Comparison of ENCODE assay signal across 9 cellular contexts in the genomic region with DNA sequence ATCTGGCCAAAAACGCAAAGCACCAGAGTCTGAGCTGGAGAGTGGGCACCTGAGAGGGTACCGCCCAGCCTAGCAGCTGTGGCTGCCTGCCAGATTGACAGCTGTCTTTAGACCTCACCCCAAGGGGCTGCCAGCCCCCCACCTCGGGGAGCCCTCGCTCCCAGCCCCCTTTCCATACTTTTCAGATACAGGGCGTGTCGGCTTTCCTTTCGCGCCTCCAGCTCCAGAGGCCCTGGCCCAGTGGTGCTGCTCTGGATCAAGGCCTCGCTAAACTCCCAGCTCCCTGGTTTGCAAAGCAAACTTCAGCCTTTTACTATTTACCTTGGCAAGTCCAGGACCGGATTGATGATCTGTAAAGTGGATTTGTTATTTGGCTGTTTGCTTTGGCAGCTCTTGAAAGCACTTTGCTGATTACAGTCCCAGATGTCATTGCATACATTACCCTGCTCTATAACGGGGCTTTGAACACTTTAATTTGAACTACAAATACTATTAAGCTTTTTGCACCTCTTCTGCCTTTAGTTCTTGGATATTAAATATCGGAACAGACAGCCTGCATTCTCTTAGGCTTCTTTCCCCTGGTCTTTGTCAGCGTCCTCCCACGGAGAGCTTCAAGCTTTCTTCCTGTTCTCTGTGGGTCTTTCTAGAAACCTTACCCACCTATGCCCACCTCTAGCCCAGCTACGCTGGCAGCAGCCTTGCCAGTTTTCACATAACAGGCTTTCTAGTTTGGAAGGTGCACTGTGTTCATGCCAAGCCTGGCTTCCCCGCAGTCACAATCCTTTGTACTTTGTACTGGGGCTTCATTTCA.
DNase-seq lines count a peak whose midpoint lies in the region; ATAC-seq and TF ChIP-seq lines count a peak whose summit lies in the region.
"Had no signal": no experiment of that assay in that cellular context is flagged by ENCODE, and none has a peak within 500 bp of the region (broad histone marks: within the 10 kb centered on the region; RNA-seq: fewer than 3 reads in every experiment).

No MANE protein-coding gene starts in this region.

- H3K9ac ChIP-seq in fibroblast of lung (ENCODE audit: insufficient read depth, low read length) (no peak overlapping the region), Karpas-422 (ENCODE audit: low read length) (no peak overlapping the region)

- H3K9me2 ChIP-seq in Karpas-422 (replicated peaks; ENCODE audit: insufficient read depth, low read length) = no peaks in the 10 kb centered on the region

- H3K9me3 ChIP-seq in fibroblast of lung (ENCODE audit: control insufficient read depth, insufficient read depth, low read depth, low read length) (no peaks in the 10 kb centered on the region), Karpas-422 (ENCODE audit: low read length) (no peaks in the 10 kb centered on the region)
- H3K9me3 ChIP-seq: Caco-2 had no signal

- no peak overlapping the region for H2AFZ ChIP-seq in fibroblast of lung (ENCODE audit: low read length)
- no peak overlapping the region for H2AFZ ChIP-seq in Karpas-422 (ENCODE audit: low read length)

- H4K20me1 ChIP-seq in fibroblast of lung (ENCODE audit: control insufficient read depth, extremely low read depth, insufficient read depth, low read length) (no peaks in the 10 kb centered on the region), Karpas-422 (ENCODE audit: insufficient read depth, low read depth, low read length) (no peaks in the 10 kb centered on the region)

- ATAC-seq in HG02588 (IDR thresholded peaks at IDR 0.05; ENCODE audit: unreplicated experiment) = no peak

- H3K4me2 ChIP-seq in fibroblast of lung (ENCODE audit: extremely low read depth, insufficient read depth, low read length) (peak overlapping the region; percentile 29), Karpas-422 (ENCODE audit: low read depth, low read length, poor library complexity, severe bottlenecking) (no peak overlapping the region)

- H3K4me3 ChIP-seq in fibroblast of lung (replicated peaks in 1 of 4; ENCODE audit: control extremely low read depth in 1 of 4, insufficient read depth in 1 of 4, low read depth in 3 of 4, low read length in 4 of 4) = no peak overlapping the region
- no peak overlapping the region for H3K4me3 ChIP-seq in Karpas-422 (ENCODE audit: low read length)

- DNase-seq in HuH-7 (ENCODE audit: low spot score) (peak; percentile 65), NCI-H510A treated with DMSO at 0.1 percent for 48 hours (lab: John Stamatoyannopoulos, UW) (peak; percentile 97), fibroblast of lung (ENCODE audit: low read depth in 2 of 2) (peak; percentile 90), renal cortical epithelial cell (ENCODE audit: low read depth) (peak; percentile 88), Karpas-422 (no peak), COR-L47 (lab: John Stamatoyannopoulos, UW) (no peak)
- no peak for DNase-seq in stimulated activated CD4-positive, alpha-beta T cell treated with anti-CD3 and anti-CD28 coated beads, Interleukin-2, amount 100 ng/mL, for 48 hours
- DNase-seq: Caco-2 had no signal

- H3K27ac ChIP-seq in fibroblast of lung (ENCODE audit: insufficient read depth, low read length) = peak overlapping the region; percentile 68
- H3K27ac ChIP-seq in Karpas-422 (ENCODE audit: low read length) = no peak overlapping the region

- H3K36me3 ChIP-seq in fibroblast of lung (ENCODE audit: control insufficient read depth, insufficient read depth, low read length) (no peaks in the 10 kb centered on the region), Karpas-422 (ENCODE audit: insufficient read depth, low read length) (no peaks in the 10 kb centered on the region)

- no peak for TF ChIP-seq CTCF in fibroblast of lung (conservative IDR thresholded peaks at IDR 0.05 in 1 of 2, IDR thresholded peaks at IDR 0.05 in 1 of 2; ENCODE audit: low read depth in 1 of 2, low read length in 2 of 2)

- no peaks in the 10 kb centered on the region for H3K27me3 ChIP-seq in fibroblast of lung (ENCODE audit: control insufficient read depth, insufficient read depth, low read length)
- H3K27me3 ChIP-seq in Karpas-422 (ENCODE audit: low read length) = no peaks in the 10 kb centered on the region

- H3K79me2 ChIP-seq in fibroblast of lung (ENCODE audit: control insufficient read depth, insufficient read depth, low read length) (no peaks in the 10 kb centered on the region), Karpas-422 (ENCODE audit: low read length) (no peaks in the 10 kb centered on the region)

- H3K4me1 ChIP-seq in fibroblast of lung (ENCODE audit: control insufficient read depth, extremely low read depth, insufficient read depth, low read length) = peaks cover 32% of the 10 kb centered on the region
- H3K4me1 ChIP-seq in Karpas-422 (ENCODE audit: low read length) = no peaks in the 10 kb centered on the region

Comparison
In these comparisons a context has a peak if more than half of its experiments do, and no peak if none do; other contexts are left out.
1. DNase-seq: peak in HuH-7 (single experiment), NCI-H510A treated with DMSO at 0.1 percent for 48 hours (single experiment), fibroblast of lung (2 of 2) and renal cortical epithelial cell (single experiment); none in Karpas-422 (single experiment), COR-L47 (single experiment) and stimulated activated CD4-positive, alpha-beta T cell treated with anti-CD3 and anti-CD28 coated beads, Interleukin-2, amount 100 ng/mL, for 48 hours (0 of 2).